ENCODE assay signal across 21 cellular contexts in the genomic region with DNA sequence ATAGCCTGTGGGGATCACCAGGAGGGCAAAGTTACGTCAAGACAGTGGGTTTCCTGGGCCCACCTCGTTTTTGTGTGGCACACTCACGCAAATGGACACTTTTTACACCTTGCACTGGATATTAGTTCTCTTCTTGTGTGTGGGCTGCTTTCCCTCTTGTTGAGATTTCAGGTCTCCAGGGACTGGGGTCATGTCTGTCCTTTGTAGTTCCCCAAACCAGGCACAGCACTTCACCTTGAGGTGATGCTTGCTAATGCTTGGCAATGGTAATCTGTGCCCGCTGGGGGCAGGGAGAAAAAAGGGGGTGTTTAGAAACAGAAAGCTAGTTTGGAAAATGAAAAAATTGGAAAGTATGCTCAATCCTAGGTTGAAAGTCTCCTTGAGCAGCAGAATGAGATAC.
"Had no signal": no experiment of that assay in that cellular context is flagged by ENCODE, and none has a peak within 500 bp of the region (broad histone marks: within the 10 kb centered on the region; RNA-seq: fewer than 3 reads in every experiment).

No MANE protein-coding gene starts in this region.

- H3K9me3 ChIP-seq: MG63, SJSA1 had no signal

- H3K36me3 ChIP-seq: MG63, SJSA1 had no signal

- DNase-seq: Karpas-422, KBM-7, MG63, NCI-H1092 treated with DMSO at 0.1 percent for 48 hours, NCI-H1436, NCI-H187, NCI-H2029, NCI-H2081 treated with DMSO at 0.1 percent for 48 hours, NCI-H2171, NCI-H226, NCI-H446, NCI-H510A, NCI-H524 treated with DMSO at 0.1 percent for 48 hours, NCI-H69, NCI-H774, Right ventricle myocardium superior, RPMI8226, SIG-M5 had no signal

- H3K4me3 ChIP-seq: MG63, SJSA1, SK-N-MC had no signal

- H3K27ac ChIP-seq: HL-60, SJSA1, SK-N-MC had no signal

- H3K27me3 ChIP-seq: MG63, SJSA1 had no signal
